8 cellular contexts compared by ENCODE assay signal in genomic region chr1:160097196-160097910, GRCh38. TPM values are rescaled to one million over a fixed set of nuclear protein-coding genes. Genes with fewer than 3 reads are reported as not detected.
DNase-seq lines count a peak whose midpoint lies in the region; ATAC-seq and TF ChIP-seq lines count a peak whose summit lies in the region.

No MANE protein-coding gene starts in this region.

- DNase-seq in activated naive CD4-positive, alpha-beta T cell treated with anti-CD3 and anti-CD28 coated beads, Interleukin-2, amount 50 U/mL, for 16 hours = peak; percentile 40
- DNase-seq in kidney tubule cell (ENCODE audit: low spot score) (peak; percentile 8), EL (no peak), GDM1 (lab: John Stamatoyannopoulos, UW) (no peak), HEK293T (ENCODE audit: extremely low spot score) (no peak)
- DNase-seq in stimulated activated naive CD4-positive, alpha-beta T cell treated with Interleukin-2 at 50 U/mL for 16 hours (lab: John Stamatoyannopoulos, UW) = peak; percentile 15

- no peaks in the 10 kb centered on the region for H3K27me3 Mint-ChIP-seq in IgD-negative memory B cell

- no peak for ATAC-seq in HG02973 (IDR thresholded peaks at IDR 0.05; ENCODE audit: unreplicated experiment)

- peak overlapping the region; percentile 86 to 95 (median 92) for H3K4me3 Mint-ChIP-seq in IgD-negative memory B cell

- H3K36me3 Mint-ChIP-seq in IgD-negative memory B cell = no peaks in the 10 kb centered on the region

- peaks cover 16 to 28% (median 27%) of the 10 kb centered on the region in 3 donors for H3K4me1 Mint-ChIP-seq in IgD-negative memory B cell

- POLR2A ChIA-PET in HEK293T (lab: Yijun Ruan, JAX) = interaction anchor here (0.9 kb wide), 1 partner anchor 9 kb away, joined by 3 read pairs; no protein-coding TSS in a partner anchor

- no peaks in the 10 kb centered on the region for H3K9me3 Mint-ChIP-seq in IgD-negative memory B cell

- H3K27ac Mint-ChIP-seq in IgD-negative memory B cell = peak overlapping the region; percentile 88 to 94 (median 90)

- CTCF ChIA-PET in HEK293T (lab: Yijun Ruan, JAX) = interaction anchor here (0.6 to 2.3 kb wide), 7 partner anchors 11 to 279 kb away, joined by 3 to 20 read pairs (median 5); no protein-coding TSS in a partner anchor

TF ChIP-seq in HEK293T, 16 proteins besides CTCF, POLR2A, EP300 and RAD21:
- TF ChIP-seq CTBP1 (IDR thresholded peaks at IDR 0.05; ENCODE audit: borderline replicate concordance) = no peak
- TF ChIP-seq SP1 (IDR thresholded peaks at IDR 0.05) = no peak
- no peak for TF ChIP-seq ARNT (IDR thresholded peaks at IDR 0.05)
- no peak for TF ChIP-seq TARDBP (IDR thresholded peaks at IDR 0.05)
- no peak for TF ChIP-seq SUZ12 (IDR thresholded peaks at IDR 0.05)
- no peak for TF ChIP-seq ELF4 (IDR thresholded peaks at IDR 0.05)
- TF ChIP-seq HDGF (IDR thresholded peaks at IDR 0.05; ENCODE audit: borderline replicate concordance) = no peak
- no peak for TF ChIP-seq FOXK2 (IDR thresholded peaks at IDR 0.05)
- no peak for TF ChIP-seq FOXA1 (IDR thresholded peaks at IDR 0.05)
- TF ChIP-seq L3MBTL2 (conservative IDR thresholded peaks at IDR 0.05) = no peak
- TF ChIP-seq PKNOX1 (IDR thresholded peaks at IDR 0.05) = no peak
- TF ChIP-seq NFRKB (IDR thresholded peaks at IDR 0.05) = no peak
- no peak for TF ChIP-seq FOXM1 (IDR thresholded peaks at IDR 0.05; ENCODE audit: borderline replicate concordance)
- no peak for TF ChIP-seq LEF1 (IDR thresholded peaks at IDR 0.05; ENCODE audit: borderline replicate concordance)
- TF ChIP-seq ZNF384 (IDR thresholded peaks at IDR 0.05) = no peak
- TF ChIP-seq BHLHE40 (IDR thresholded peaks at IDR 0.05; ENCODE audit: borderline replicate concordance) = no peak

RNA-seq across cellular contexts. Expression of gene IGSF8, which starts 1.1 kb away (rescaled TPM):
- 35.4 TPM for polyA plus RNA-seq in IgD-negative memory B cell

RNA-seq across cellular contexts. Expression of gene KCNJ9, which starts 16.0 kb away (rescaled TPM):
- polyA plus RNA-seq in IgD-negative memory B cell = not detected

RNA-seq across cellular contexts. Expression of gene ATP1A2, which starts 18.2 kb away (rescaled TPM):
- polyA plus RNA-seq in IgD-negative memory B cell = not detected

RNA-seq across cellular contexts. Expression of gene KCNJ10, which starts 27.4 kb away (rescaled TPM):
- polyA plus RNA-seq in IgD-negative memory B cell = not detected

RNA-seq across cellular contexts. Expression of gene ATP1A4, which starts 54.0 kb away (rescaled TPM):
- polyA plus RNA-seq in IgD-negative memory B cell = not detected

Comparison
In these comparisons a context has a peak if more than half of its experiments do, and no peak if none do; other contexts are left out.
1. DNase-seq: peak in activated naive CD4-positive, alpha-beta T cell treated with anti-CD3 and anti-CD28 coated beads, Interleukin-2, amount 50 U/mL, for 16 hours (single experiment), kidney tubule cell (single experiment) and stimulated activated naive CD4-positive, alpha-beta T cell treated with Interleukin-2 at 50 U/mL for 16 hours (single experiment); none in EL (single experiment), GDM1 (single experiment) and HEK293T (single experiment).